2 cellular contexts compared by ENCODE assay signal in genomic region chr14:94409430-94409829, GRCh38.
TF ChIP-seq lines count a peak whose summit lies in the region.
"Not testable (repeated sequence)": the region's sequence is repeated elsewhere in the genome, so short reads cannot be mapped to it uniquely, and the experiment has no call there.

No MANE protein-coding gene starts in this region.

TF ChIP-seq in HepG2, 621 proteins besides CTCF, POLR2A, EP300 and RAD21:
- TF ChIP-seq SALL1 (CRISPR knock-in tag; IDR thresholded peaks at IDR 0.05), result peak; percentile 46
- peak; percentile 77 for TF ChIP-seq ONECUT2 (CRISPR knock-in tag; IDR thresholded peaks at IDR 0.05)
- 0 out of 2 replicates have a peak, but pooled peaks have one; percentile 19 for TF ChIP-seq HNF4A (CRISPR knock-in tag; IDR thresholded peaks at IDR 0.05)
- TF ChIP-seq ARID5B (CRISPR knock-in tag; IDR thresholded peaks at IDR 0.05), result peak; percentile 46
- peak; percentile 22; the same call in 1 of the 2 replicates for TF ChIP-seq ZNF350 (CRISPR knock-in tag; IDR thresholded peaks at IDR 0.05; ENCODE audit: borderline replicate concordance, low read depth)
- peak; percentile 64 for TF ChIP-seq GATAD2A (CRISPR knock-in tag; IDR thresholded peaks at IDR 0.05)
- TF ChIP-seq KDM1A (CRISPR knock-in tag; IDR thresholded peaks at IDR 0.05), result peak; percentile 38; the same call in 1 of the 2 replicates
- TF ChIP-seq HDAC2 (CRISPR knock-in tag; IDR thresholded peaks at IDR 0.05), result 0 out of 2 replicates have a peak, but pooled peaks have one; percentile 18
- TF ChIP-seq, protein P1, sequence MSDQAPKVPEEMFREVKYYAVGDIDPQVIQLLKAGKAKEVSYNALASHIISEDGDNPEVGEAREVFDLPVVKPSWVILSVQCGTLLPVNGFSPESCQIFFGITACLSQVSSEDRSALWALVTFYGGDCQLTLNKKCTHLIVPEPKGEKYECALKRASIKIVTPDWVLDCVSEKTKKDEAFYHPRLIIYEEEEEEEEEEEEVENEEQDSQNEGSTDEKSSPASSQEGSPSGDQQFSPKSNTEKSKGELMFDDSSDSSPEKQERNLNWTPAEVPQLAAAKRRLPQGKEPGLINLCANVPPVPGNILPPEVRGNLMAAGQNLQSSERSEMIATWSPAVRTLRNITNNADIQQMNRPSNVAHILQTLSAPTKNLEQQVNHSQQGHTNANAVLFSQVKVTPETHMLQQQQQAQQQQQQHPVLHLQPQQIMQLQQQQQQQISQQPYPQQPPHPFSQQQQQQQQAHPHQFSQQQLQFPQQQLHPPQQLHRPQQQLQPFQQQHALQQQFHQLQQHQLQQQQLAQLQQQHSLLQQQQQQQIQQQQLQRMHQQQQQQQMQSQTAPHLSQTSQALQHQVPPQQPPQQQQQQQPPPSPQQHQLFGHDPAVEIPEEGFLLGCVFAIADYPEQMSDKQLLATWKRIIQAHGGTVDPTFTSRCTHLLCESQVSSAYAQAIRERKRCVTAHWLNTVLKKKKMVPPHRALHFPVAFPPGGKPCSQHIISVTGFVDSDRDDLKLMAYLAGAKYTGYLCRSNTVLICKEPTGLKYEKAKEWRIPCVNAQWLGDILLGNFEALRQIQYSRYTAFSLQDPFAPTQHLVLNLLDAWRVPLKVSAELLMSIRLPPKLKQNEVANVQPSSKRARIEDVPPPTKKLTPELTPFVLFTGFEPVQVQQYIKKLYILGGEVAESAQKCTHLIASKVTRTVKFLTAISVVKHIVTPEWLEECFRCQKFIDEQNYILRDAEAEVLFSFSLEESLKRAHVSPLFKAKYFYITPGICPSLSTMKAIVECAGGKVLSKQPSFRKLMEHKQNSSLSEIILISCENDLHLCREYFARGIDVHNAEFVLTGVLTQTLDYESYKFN (CRISPR knock-in tag; conservative IDR thresholded peaks at IDR 0.05), result 0 out of 2 replicates have a peak, but pooled peaks have one; percentile 22
- TF ChIP-seq HDAC1 (CRISPR knock-in tag; IDR thresholded peaks at IDR 0.05), result 0 out of 2 replicates have a peak, but pooled peaks have one; percentile 39
- peak; percentile 23; the same call in 1 of the 2 replicates for TF ChIP-seq FOSL2 (CRISPR knock-in tag; IDR thresholded peaks at IDR 0.05)
- peak; percentile 63; the same call in 1 of the 2 replicates for TF ChIP-seq ZMYM2 (CRISPR knock-in tag; IDR thresholded peaks at IDR 0.05)
- TF ChIP-seq CEBPB (IDR thresholded peaks at IDR 0.05; ENCODE audit: borderline replicate concordance, low read depth, low read length), result peak; percentile 28; the same call in 1 of the 2 replicates
- TF ChIP-seq CREB1 (IDR thresholded peaks at IDR 0.05), result not testable (repeated sequence)
- 0 out of 2 replicates have a peak, but pooled peaks have one; percentile 26 for TF ChIP-seq CREB1 (CRISPR knock-in tag; IDR thresholded peaks at IDR 0.05)
- peak; percentile 46 for TF ChIP-seq CEBPG (CRISPR knock-in tag; IDR thresholded peaks at IDR 0.05)
- TF ChIP-seq RCOR2 (CRISPR knock-in tag; IDR thresholded peaks at IDR 0.05), result 0 out of 2 replicates have a peak, but pooled peaks have one; percentile 16

TF ChIP-seq in liver, 16 proteins besides CTCF, POLR2A, EP300 and RAD21:
- TF ChIP-seq RXRA (IDR thresholded peaks at IDR 0.05), result peak; percentile 24 to 34
- TF ChIP-seq HNF4A (conservative IDR thresholded peaks at IDR 0.05), result peak; percentile 26 to 39
- TF ChIP-seq SP1 (IDR thresholded peaks at IDR 0.05), result peak; percentile 32
